Comparison of ENCODE assay signal across 12 cellular contexts in genomic region chr1:20590313-20590777, GRCh38. TPM values are rescaled to one million over a fixed set of nuclear protein-coding genes. Genes with fewer than 3 reads are reported as not detected.
DNase-seq lines count a peak whose midpoint lies in the region; ATAC-seq and TF ChIP-seq lines count a peak whose summit lies in the region.
"Had no signal": no experiment of that assay in that cellular context is flagged by ENCODE, and none has a peak within 500 bp of the region (broad histone marks: within the 10 kb centered on the region; RNA-seq: fewer than 3 reads in every experiment).

No MANE protein-coding gene starts in this region.

- no peak for DNase-seq in AG04450 (ENCODE audit: low read depth, low spot score)
- peak; percentile 96 for DNase-seq in NB4 (ENCODE audit: low read depth)
- peak; percentile 18 for DNase-seq in epithelial cell of esophagus (ENCODE audit: low read depth)
- DNase-seq in lower lobe of right lung, result peak; percentile 75
- no peak for DNase-seq in T1000 (lab: John Stamatoyannopoulos, UW)
- DNase-seq: activated naive CD8-positive, alpha-beta T cell treated with anti-CD3 and anti-CD28 coated beads, Interleukin-2, amount 10 ng/mL, durations not matched to agents 7 days and 5 days; foreskin melanocyte had no signal

- CTCF ChIA-PET in AG04450 (lab: Charles Lee), result interaction anchor here (0.6 to 2.7 kb wide), 5 partner anchors 15 to 672 kb away, joined by 3 to 13 read pairs (median 5); no protein-coding TSS in a partner anchor

- peak overlapping the region; percentile 85 for H3K27ac ChIP-seq in AG04450 (ENCODE audit: low read depth, low read length)
- peak overlapping the region; percentile 64 for H3K27ac ChIP-seq in lower lobe of right lung

- no peaks in the 10 kb centered on the region for H3K27me3 ChIP-seq in AG04450 (ENCODE audit: control insufficient read depth, insufficient read depth, low read length)
- H3K27me3 ChIP-seq in lower lobe of right lung (ENCODE audit: low read depth), result peaks cover 27% of the 10 kb centered on the region

- H3K9me3 ChIP-seq in AG04450 (ENCODE audit: control insufficient read depth, insufficient read depth, low read length) (peaks cover 4% of the 10 kb centered on the region), lower lobe of right lung (no peaks in the 10 kb centered on the region)

- ATAC-seq in lower lobe of right lung, result peak; percentile 67 to 72
- no peak for ATAC-seq in GM18868 (IDR thresholded peaks at IDR 0.05; ENCODE audit: unreplicated experiment)
- ATAC-seq in GM18517 (IDR thresholded peaks at IDR 0.05; ENCODE audit: unreplicated experiment), result no peak
- ATAC-seq in HG03457 (IDR thresholded peaks at IDR 0.05; ENCODE audit: unreplicated experiment), result no peak

- TF ChIP-seq POLR2A in NB4 (IDR thresholded peaks at IDR 0.05; ENCODE audit: extremely low read depth, insufficient read length), result no peak

- intact Hi-C loops in lower lobe of right lung (cut with DNase I), result no loop called here

- peaks cover 14% of the 10 kb centered on the region for H3K4me1 ChIP-seq in lower lobe of right lung
- H3K4me1 ChIP-seq: parathyroid adenoma had no signal

- H3K4me3 ChIP-seq in AG04450 (ENCODE audit: low read depth, low read length) (no peak overlapping the region), NB4 (ENCODE audit: low read depth, low read length) (no peak overlapping the region), epithelial cell of esophagus (ENCODE audit: low read length) (no peak overlapping the region), lower lobe of right lung (peak overlapping the region; percentile 39)

- TF ChIP-seq CTCF in AG04450 (IDR thresholded peaks at IDR 0.05; ENCODE audit: low read depth, low read length) (no peak), NB4 (IDR thresholded peaks at IDR 0.05; ENCODE audit: low read depth, low read length) (no peak), epithelial cell of esophagus (IDR thresholded peaks at IDR 0.05; ENCODE audit: insufficient read depth, low read depth, low read length, missing control alignments) (no peak), lower lobe of right lung (IDR thresholded peaks at IDR 0.05) (no peak)

- POLR2A ChIA-PET in AG04450 (lab: Yijun Ruan, JAX), result interaction anchor here (1.0 to 2.6 kb wide), 4 partner anchors 14 to 44 kb away, joined by 3 to 13 read pairs (median 6); no protein-coding TSS in a partner anchor

- no peaks in the 10 kb centered on the region for H3K36me3 ChIP-seq in lower lobe of right lung

RNA-seq across cellular contexts. Expression of gene CDA, which starts 1.4 kb away (rescaled TPM):
- polyA plus RNA-seq in AG04450 (2011; rRNA removed), result 2.8 and 4.2 TPM in 2 replicates
- polyA minus RNA-seq in AG04450 (2011; rRNA and poly(A)+ RNA removed), result 4.2 and 5.1 TPM in 2 replicates
- 5.3 TPM for total RNA-seq in lower lobe of right lung
- total RNA-seq: activated naive CD8-positive, alpha-beta T cell treated with anti-CD3 and anti-CD28 coated beads, Interleukin-2, amount 10 ng/mL, durations not matched to agents 7 days and 5 days had no signal

RNA-seq across cellular contexts. Expression of gene FAM43B, which starts 38.0 kb away (rescaled TPM):
- polyA plus RNA-seq in AG04450 (2011; rRNA removed), result 0.02 TPM in 1 of 2 replicates, not detected in the other
- polyA minus RNA-seq in AG04450 (2011; rRNA and poly(A)+ RNA removed), result not detected in 2 replicates
- 0.38 TPM for total RNA-seq in lower lobe of right lung
- total RNA-seq: activated naive CD8-positive, alpha-beta T cell treated with anti-CD3 and anti-CD28 coated beads, Interleukin-2, amount 10 ng/mL, durations not matched to agents 7 days and 5 days; NCI-H460 had no signal

RNA-seq across cellular contexts. Expression of gene PINK1, which starts 42.9 kb away (rescaled TPM):
- 43.8 and 49.0 TPM in 2 replicates for polyA plus RNA-seq in AG04450 (2011; rRNA removed)
- polyA minus RNA-seq in AG04450 (2011; rRNA and poly(A)+ RNA removed), result 23.5 and 28.5 TPM in 2 replicates
- 57.2 TPM for total RNA-seq in lower lobe of right lung

Comparison
In these comparisons a context has a peak if more than half of its experiments do, and no peak if none do; other contexts are left out.
1. DNase-seq: peak in NB4 (single experiment), epithelial cell of esophagus (single experiment) and lower lobe of right lung (single experiment); none in AG04450 (single experiment) and T1000 (single experiment).
2. ATAC-seq: peak in lower lobe of right lung (2 of 2); none in GM18868 (single experiment), GM18517 (single experiment) and HG03457 (single experiment).